ENCODE assay signal across 19 cellular contexts in genomic region chr5:54823006-54823405, GRCh38.
DNase-seq lines count a peak whose midpoint lies in the region; ATAC-seq, FAIRE-seq and TF ChIP-seq lines count a peak whose summit lies in the region.
"Had no signal": no experiment of that assay in that cellular context is flagged by ENCODE, and none has a peak within 500 bp of the region (broad histone marks: within the 10 kb centered on the region; RNA-seq: fewer than 3 reads in every experiment).

No MANE protein-coding gene starts in this region.

- intact Hi-C loops in ascending aorta (cut with DNase I) (no loop called here), HepG2 (cut with micrococcal nuclease; ENCODE audit: unreplicated experiment) (no loop called here)

- H3K18ac ChIP-seq in trophoblast cell (ENCODE audit: low read length), result no peak overlapping the region

- no peak overlapping the region for H2BK5ac ChIP-seq in trophoblast cell (ENCODE audit: low read depth, low read length, poor library complexity)

- no TSS peak for BruUV-seq in HepG2 (replicated peaks; lab: Mats Ljungman, UMichigan)

- H4K12ac ChIP-seq in trophoblast cell (ENCODE audit: low read depth, low read length), result no peak overlapping the region

- H2AK5ac ChIP-seq in trophoblast cell (ENCODE audit: low read length), result no peak overlapping the region

- H3K4me2 ChIP-seq in trophoblast cell (ENCODE audit: low read length) (no peak overlapping the region), HepG2 (ENCODE audit: low read depth, low read length) (no peak overlapping the region)
- H3K4me2 ChIP-seq: BLaER1 had no signal

- no peak overlapping the region for H2BK120ac ChIP-seq in trophoblast cell (ENCODE audit: insufficient read depth, low read length, poor library complexity)

- TF ChIP-seq EP300 in HepG2 (IDR thresholded peaks at IDR 0.05; ENCODE audit: low read depth in 2 of 2, low read length in 2 of 2) (no peak), HepG2 (CRISPR knock-in tag; IDR thresholded peaks at IDR 0.05; ENCODE audit: borderline replicate concordance) (no peak)

- no peaks in the 10 kb centered on the region for H3K9me3 ChIP-seq in ascending aorta
- H3K9me3 ChIP-seq in trophoblast cell (ENCODE audit: insufficient read depth, low read depth, low read length), result no peaks in the 10 kb centered on the region
- H3K9me3 ChIP-seq in HepG2 (ENCODE audit: low read length), result no peaks in the 10 kb centered on the region
- H3K9me3 ChIP-seq: BLaER1, HAP-1 had no signal

- H3K36me3 ChIP-seq in ascending aorta, result no peaks in the 10 kb centered on the region
- no peaks in the 10 kb centered on the region for H3K36me3 ChIP-seq in trophoblast cell (ENCODE audit: control insufficient read depth in 1 of 2, insufficient read depth in 2 of 2, low read length in 2 of 2)
- no peaks in the 10 kb centered on the region for H3K36me3 ChIP-seq in HepG2 (replicated peaks in 1 of 2; ENCODE audit: control insufficient read depth in 1 of 2, insufficient read depth in 2 of 2, low read length in 2 of 2)
- H3K36me3 ChIP-seq: BLaER1, HAP-1 had no signal

- H3K27ac Mint-ChIP-seq in type B pancreatic cell, result no peak overlapping the region
- H3K27ac Mint-ChIP-seq: CD14-positive monocyte; CD4-positive, alpha-beta memory T cell had no signal

- H4K8ac ChIP-seq in trophoblast cell (ENCODE audit: low read depth, low read length), result no peak overlapping the region

- in situ Hi-C loops in HepG2 (cut with HindIII; ENCODE audit: extremely low pct_ligation_motif_present, low pct_unique_long_range_greater_than_20kb), result no loop called here

- H3K4me3 ChIP-seq in ascending aorta (no peak overlapping the region), trophoblast cell (ENCODE audit: low read depth, low read length) (no peak overlapping the region), HepG2 (replicated peaks in 1 of 3; ENCODE audit: insufficient read depth in 1 of 3, low read depth in 2 of 3, low read length in 3 of 3) (no peak overlapping the region)
- H3K4me3 ChIP-seq: BLaER1, GM12878, HAP-1 had no signal

- H3K4me3 Mint-ChIP-seq in type B pancreatic cell, result no peak overlapping the region
- H3K4me3 Mint-ChIP-seq: CD14-positive monocyte; CD4-positive, alpha-beta memory T cell had no signal

- DNase-seq in HCEC 1CT (peak; percentile 48), ascending aorta (ENCODE audit: low spot score in 2 of 2) (no peak), fibroblast of peridontal ligament (ENCODE audit: extremely low read depth) (peak; percentile 64), trophoblast cell (no peak), type B pancreatic cell (ENCODE audit: extremely low spot score, unreplicated experiment) (no peak), HepG2 (ENCODE audit: low spot score) (no peak), DMS153 treated with DMSO at 0.1 percent for 48 hours (lab: John Stamatoyannopoulos, UW; ENCODE audit: unreplicated experiment) (no peak)
- no peak for DNase-seq in effector CD8-positive, alpha-beta T cell (lab: John Stamatoyannopoulos, UW)
- DNase-seq: 8988T; CD4-positive, alpha-beta memory T cell; DMS153; DMS79 treated with DMSO at 0.1 percent for 48 hours; EL had no signal

- ATAC-seq in HepG2, result no peak
- ATAC-seq: GM12878 had no signal

- H4K20me1 ChIP-seq in HepG2 (ENCODE audit: insufficient read depth, low read length), result no peaks in the 10 kb centered on the region
- H4K20me1 ChIP-seq: BLaER1 had no signal

- H3K4me1 Mint-ChIP-seq in type B pancreatic cell (ENCODE audit: unreplicated experiment), result peaks cover 6% of the 10 kb centered on the region
- H3K4me1 Mint-ChIP-seq: CD4-positive, alpha-beta memory T cell had no signal

- H3K9ac ChIP-seq in trophoblast cell (ENCODE audit: low read length) (no peak overlapping the region), HepG2 (ENCODE audit: insufficient read depth, low read depth, low read length) (no peak overlapping the region)
- H3K9ac ChIP-seq: BLaER1 had no signal

- no peak for FAIRE-seq in HepG2 (lab: Jason Lieb, UNC)
- FAIRE-seq: GM12878, GM19239, H1 had no signal

- H3K36me3 Mint-ChIP-seq in type B pancreatic cell, result no peaks in the 10 kb centered on the region
- H3K36me3 Mint-ChIP-seq: CD14-positive monocyte; CD4-positive, alpha-beta memory T cell had no signal

- no peak overlapping the region for H3K14ac ChIP-seq in trophoblast cell (ENCODE audit: low read length)

- H3K27ac ChIP-seq in ascending aorta (peak overlapping the region; percentile 53 to 82), trophoblast cell (ENCODE audit: low read depth, low read length) (no peak overlapping the region), HepG2 (ENCODE audit: extremely low read length, insufficient read depth, low read length) (no peak overlapping the region)
- H3K27ac ChIP-seq: BLaER1 had no signal

- no peaks in the 10 kb centered on the region for H3K79me2 ChIP-seq in trophoblast cell (ENCODE audit: control insufficient read depth, insufficient read depth, low read length, poor library complexity)
- H3K79me2 ChIP-seq in HepG2 (ENCODE audit: insufficient read depth, low read length), result no peaks in the 10 kb centered on the region

- CTCF ChIA-PET in HepG2 (lab: Yijun Ruan, JAX; ENCODE audit: low intra/inter-chr PET ratio, low total read pairs), result no interaction called here

- H3K4ac ChIP-seq in trophoblast cell (ENCODE audit: low read depth, low read length), result no peak overlapping the region

- H3K79me1 ChIP-seq in trophoblast cell (ENCODE audit: low read length), result peaks cover 2% of the 10 kb centered on the region

- no peak for TF ChIP-seq POLR2A in HepG2 (IDR thresholded peaks at IDR 0.05; ENCODE audit: insufficient read depth in 1 of 2, low read depth in 2 of 2, low read length in 2 of 2)

- no peaks in the 10 kb centered on the region for H3K27me3 Mint-ChIP-seq in type B pancreatic cell

- H4K91ac ChIP-seq in trophoblast cell (ENCODE audit: low read depth, low read length), result no peak overlapping the region

- H2AFZ ChIP-seq in trophoblast cell (ENCODE audit: insufficient read depth, low read length, poor library complexity) (no peak overlapping the region), HepG2 (ENCODE audit: low read length) (no peak overlapping the region)

- H3K27me3 ChIP-seq in ascending aorta, result no peaks in the 10 kb centered on the region
- no peaks in the 10 kb centered on the region for H3K27me3 ChIP-seq in trophoblast cell (ENCODE audit: insufficient read depth, low read length)
- H3K27me3 ChIP-seq in HepG2 (ENCODE audit: control insufficient read depth in 1 of 2, insufficient read depth in 2 of 2, low read length in 2 of 2), result no peaks in the 10 kb centered on the region
- H3K27me3 ChIP-seq: BLaER1 had no signal

- TF ChIP-seq RAD21 in HepG2 (CRISPR knock-in tag; IDR thresholded peaks at IDR 0.05), result no peak

- POLR2A ChIA-PET in HepG2 (lab: Yijun Ruan, JAX), result no interaction called here

- H3K23ac ChIP-seq in trophoblast cell (ENCODE audit: low read length), result no peak overlapping the region

- peak overlapping the region; percentile 15 for H2BK12ac ChIP-seq in trophoblast cell (ENCODE audit: low read length)

- peaks cover 10% of the 10 kb centered on the region for H3K9me3 Mint-ChIP-seq in type B pancreatic cell
- H3K9me3 Mint-ChIP-seq: CD4-positive, alpha-beta memory T cell had no signal

- H3K4me1 ChIP-seq in ascending aorta (peaks cover 0 to 31% of the 10 kb centered on the region in 2 donors), trophoblast cell (ENCODE audit: control insufficient read depth in 1 of 2, insufficient read depth in 2 of 2, low read length in 2 of 2) (peaks cover 2 to 3% of the 10 kb centered on the region in 2 experiments), HepG2 (ENCODE audit: insufficient read depth, low read length) (no peaks in the 10 kb centered on the region)
- H3K4me1 ChIP-seq: BLaER1, HAP-1 had no signal

- TF ChIP-seq CTCF in ascending aorta (IDR thresholded peaks at IDR 0.05) (no peak), type B pancreatic cell (conservative IDR thresholded peaks at IDR 0.05) (no peak), HepG2 (CRISPR knock-in tag; IDR thresholded peaks at IDR 0.05) (no peak)

TF ChIP-seq in HepG2, 621 proteins besides CTCF, POLR2A, EP300 and RAD21 (continues in another document):
- TF ChIP-seq, protein P1, sequence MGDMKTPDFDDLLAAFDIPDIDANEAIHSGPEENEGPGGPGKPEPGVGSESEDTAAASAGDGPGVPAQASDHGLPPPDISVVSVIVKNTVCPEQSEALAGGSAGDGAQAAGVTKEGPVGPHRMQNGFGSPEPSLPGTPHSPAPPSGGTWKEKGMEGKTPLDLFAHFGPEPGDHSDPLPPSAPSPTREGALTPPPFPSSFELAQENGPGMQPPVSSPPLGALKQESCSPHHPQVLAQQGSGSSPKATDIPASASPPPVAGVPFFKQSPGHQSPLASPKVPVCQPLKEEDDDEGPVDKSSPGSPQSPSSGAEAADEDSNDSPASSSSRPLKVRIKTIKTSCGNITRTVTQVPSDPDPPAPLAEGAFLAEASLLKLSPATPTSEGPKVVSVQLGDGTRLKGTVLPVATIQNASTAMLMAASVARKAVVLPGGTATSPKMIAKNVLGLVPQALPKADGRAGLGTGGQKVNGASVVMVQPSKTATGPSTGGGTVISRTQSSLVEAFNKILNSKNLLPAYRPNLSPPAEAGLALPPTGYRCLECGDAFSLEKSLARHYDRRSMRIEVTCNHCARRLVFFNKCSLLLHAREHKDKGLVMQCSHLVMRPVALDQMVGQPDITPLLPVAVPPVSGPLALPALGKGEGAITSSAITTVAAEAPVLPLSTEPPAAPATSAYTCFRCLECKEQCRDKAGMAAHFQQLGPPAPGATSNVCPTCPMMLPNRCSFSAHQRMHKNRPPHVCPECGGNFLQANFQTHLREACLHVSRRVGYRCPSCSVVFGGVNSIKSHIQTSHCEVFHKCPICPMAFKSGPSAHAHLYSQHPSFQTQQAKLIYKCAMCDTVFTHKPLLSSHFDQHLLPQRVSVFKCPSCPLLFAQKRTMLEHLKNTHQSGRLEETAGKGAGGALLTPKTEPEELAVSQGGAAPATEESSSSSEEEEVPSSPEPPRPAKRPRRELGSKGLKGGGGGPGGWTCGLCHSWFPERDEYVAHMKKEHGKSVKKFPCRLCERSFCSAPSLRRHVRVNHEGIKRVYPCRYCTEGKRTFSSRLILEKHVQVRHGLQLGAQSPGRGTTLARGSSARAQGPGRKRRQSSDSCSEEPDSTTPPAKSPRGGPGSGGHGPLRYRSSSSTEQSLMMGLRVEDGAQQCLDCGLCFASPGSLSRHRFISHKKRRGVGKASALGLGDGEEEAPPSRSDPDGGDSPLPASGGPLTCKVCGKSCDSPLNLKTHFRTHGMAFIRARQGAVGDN (CRISPR knock-in tag; IDR thresholded peaks at IDR 0.05), result no peak
- TF ChIP-seq ZNF256 (CRISPR knock-in tag; conservative IDR thresholded peaks at IDR 0.05), result no peak
- TF ChIP-seq ZNF234 (CRISPR knock-in tag; conservative IDR thresholded peaks at IDR 0.05), result no peak
- TF ChIP-seq JUNB (CRISPR knock-in tag; IDR thresholded peaks at IDR 0.05; ENCODE audit: borderline replicate concordance), result no peak
- TF ChIP-seq FOXA3 (CRISPR knock-in tag; IDR thresholded peaks at IDR 0.05), result no peak
- TF ChIP-seq ZNF709 (CRISPR knock-in tag; IDR thresholded peaks at IDR 0.05), result no peak
- no peak for TF ChIP-seq ZNF891 (CRISPR knock-in tag; IDR thresholded peaks at IDR 0.05)
- TF ChIP-seq HES4 (CRISPR knock-in tag; IDR thresholded peaks at IDR 0.05; ENCODE audit: borderline replicate concordance), result no peak

Comparison
In these comparisons a context has a peak if more than half of its experiments do, and no peak if none do; other contexts are left out.
1. DNase-seq: peak in HCEC 1CT (single experiment) and fibroblast of peridontal ligament (single experiment); none in ascending aorta (0 of 2), trophoblast cell (0 of 2), type B pancreatic cell (single experiment), HepG2 (single experiment), DMS153 treated with DMSO at 0.1 percent for 48 hours (single experiment) and effector CD8-positive, alpha-beta T cell (single experiment).
2. H3K27ac ChIP-seq: peak in ascending aorta (2 of 2); none in trophoblast cell (single experiment) and HepG2 (single experiment).